Comparison of ENCODE assay signal across 1 cellular context in the genomic region with DNA sequence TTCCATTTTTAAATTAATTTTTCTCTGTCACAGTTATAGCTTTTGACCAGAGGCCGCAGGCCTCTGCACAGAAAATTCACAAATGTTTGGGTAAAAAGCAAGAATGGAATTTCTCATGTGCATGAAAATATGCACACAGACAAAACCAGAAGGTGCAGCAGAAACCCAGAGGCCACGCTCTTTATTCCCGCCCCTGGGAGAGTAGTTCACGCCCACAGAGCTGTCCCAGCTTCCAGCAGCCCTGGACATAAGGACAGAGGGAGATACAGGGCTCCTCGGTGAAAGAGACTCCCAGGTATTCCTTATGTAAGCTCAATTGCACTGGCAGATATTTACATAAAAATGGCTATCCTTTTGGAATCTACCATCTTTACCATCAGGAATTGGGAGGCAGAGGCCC.
TF ChIP-seq lines count a peak whose summit lies in the region.

No MANE protein-coding gene starts in this region.

TF ChIP-seq in GM23338, 12 proteins besides CTCF, POLR2A, EP300 and RAD21 (continued from another document):
- TF ChIP-seq, protein P1, sequence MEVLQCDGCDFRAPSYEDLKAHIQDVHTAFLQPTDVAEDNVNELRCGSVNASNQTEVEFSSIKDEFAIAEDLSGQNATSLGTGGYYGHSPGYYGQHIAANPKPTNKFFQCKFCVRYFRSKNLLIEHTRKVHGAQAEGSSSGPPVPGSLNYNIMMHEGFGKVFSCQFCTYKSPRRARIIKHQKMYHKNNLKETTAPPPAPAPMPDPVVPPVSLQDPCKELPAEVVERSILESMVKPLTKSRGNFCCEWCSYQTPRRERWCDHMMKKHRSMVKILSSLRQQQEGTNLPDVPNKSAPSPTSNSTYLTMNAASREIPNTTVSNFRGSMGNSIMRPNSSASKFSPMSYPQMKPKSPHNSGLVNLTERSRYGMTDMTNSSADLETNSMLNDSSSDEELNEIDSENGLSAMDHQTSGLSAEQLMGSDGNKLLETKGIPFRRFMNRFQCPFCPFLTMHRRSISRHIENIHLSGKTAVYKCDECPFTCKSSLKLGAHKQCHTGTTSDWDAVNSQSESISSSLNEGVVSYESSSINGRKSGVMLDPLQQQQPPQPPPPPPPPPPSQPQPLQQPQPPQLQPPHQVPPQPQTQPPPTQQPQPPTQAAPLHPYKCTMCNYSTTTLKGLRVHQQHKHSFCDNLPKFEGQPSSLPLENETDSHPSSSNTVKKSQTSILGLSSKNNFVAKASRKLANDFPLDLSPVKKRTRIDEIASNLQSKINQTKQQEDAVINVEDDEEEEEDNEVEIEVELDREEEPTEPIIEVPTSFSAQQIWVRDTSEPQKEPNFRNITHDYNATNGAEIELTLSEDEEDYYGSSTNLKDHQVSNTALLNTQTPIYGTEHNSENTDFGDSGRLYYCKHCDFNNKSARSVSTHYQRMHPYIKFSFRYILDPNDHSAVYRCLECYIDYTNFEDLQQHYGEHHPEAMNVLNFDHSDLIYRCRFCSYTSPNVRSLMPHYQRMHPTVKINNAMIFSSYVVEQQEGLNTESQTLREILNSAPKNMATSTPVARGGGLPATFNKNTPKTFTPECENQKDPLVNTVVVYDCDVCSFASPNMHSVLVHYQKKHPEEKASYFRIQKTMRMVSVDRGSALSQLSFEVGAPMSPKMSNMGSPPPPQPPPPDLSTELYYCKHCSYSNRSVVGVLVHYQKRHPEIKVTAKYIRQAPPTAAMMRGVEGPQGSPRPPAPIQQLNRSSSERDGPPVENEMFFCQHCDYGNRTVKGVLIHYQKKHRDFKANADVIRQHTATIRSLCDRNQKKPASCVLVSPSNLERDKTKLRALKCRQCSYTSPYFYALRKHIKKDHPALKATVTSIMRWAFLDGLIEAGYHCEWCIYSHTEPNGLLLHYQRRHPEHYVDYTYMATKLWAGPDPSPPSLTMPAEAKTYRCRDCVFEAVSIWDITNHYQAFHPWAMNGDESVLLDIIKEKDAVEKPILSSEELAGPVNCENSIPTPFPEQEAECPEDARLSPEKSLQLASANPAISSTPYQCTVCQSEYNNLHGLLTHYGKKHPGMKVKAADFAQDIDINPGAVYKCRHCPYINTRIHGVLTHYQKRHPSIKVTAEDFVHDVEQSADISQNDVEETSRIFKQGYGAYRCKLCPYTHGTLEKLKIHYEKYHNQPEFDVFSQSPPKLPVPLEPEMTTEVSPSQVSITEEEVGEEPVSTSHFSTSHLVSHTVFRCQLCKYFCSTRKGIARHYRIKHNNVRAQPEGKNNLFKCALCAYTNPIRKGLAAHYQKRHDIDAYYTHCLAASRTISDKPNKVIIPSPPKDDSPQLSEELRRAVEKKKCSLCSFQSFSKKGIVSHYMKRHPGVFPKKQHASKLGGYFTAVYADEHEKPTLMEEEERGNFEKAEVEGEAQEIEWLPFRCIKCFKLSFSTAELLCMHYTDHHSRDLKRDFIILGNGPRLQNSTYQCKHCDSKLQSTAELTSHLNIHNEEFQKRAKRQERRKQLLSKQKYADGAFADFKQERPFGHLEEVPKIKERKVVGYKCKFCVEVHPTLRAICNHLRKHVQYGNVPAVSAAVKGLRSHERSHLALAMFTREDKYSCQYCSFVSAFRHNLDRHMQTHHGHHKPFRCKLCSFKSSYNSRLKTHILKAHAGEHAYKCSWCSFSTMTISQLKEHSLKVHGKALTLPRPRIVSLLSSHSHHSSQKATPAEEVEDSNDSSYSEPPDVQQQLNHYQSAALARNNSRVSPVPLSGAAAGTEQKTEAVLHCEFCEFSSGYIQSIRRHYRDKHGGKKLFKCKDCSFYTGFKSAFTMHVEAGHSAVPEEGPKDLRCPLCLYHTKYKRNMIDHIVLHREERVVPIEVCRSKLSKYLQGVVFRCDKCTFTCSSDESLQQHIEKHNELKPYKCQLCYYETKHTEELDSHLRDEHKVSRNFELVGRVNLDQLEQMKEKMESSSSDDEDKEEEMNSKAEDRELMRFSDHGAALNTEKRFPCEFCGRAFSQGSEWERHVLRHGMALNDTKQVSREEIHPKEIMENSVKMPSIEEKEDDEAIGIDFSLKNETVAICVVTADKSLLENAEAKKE (CRISPR knock-in tag; IDR thresholded peaks at IDR 0.05) = no peak
